In the genomic region with DNA sequence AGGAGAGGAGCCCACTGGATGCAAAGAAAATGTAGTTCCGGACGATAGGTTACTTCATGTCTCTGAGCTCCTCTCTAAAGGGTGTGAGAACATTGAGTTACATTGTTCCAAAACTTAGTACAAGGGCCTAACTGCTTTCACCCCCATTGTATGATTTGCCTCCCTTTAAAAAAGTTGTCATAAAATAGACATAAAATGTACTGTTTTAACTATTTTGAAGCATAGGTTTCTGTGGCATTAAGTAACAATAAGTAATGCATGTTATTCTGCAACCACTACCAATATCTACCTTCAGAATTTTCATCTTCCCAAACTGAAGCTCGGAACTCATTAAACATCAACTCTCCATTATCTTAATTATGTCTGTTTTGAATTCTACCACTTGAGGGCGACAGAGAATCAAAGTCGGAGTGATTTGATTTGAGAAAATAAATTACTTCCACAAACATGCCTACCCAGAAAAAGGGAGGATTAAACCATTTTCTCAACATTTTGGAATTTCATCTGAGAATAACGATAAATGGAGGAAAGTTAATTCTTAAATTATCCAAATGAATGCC, we compare ENCODE assay signal across 8 cellular contexts. TPM values are rescaled to one million over a fixed set of nuclear protein-coding genes. Genes with fewer than 3 reads are reported as not detected.
DNase-seq lines count a peak whose midpoint lies in the region; ATAC-seq and TF ChIP-seq lines count a peak whose summit lies in the region.

No MANE protein-coding gene starts in this region.

- H3K79me2 ChIP-seq in neural progenitor cell (ENCODE audit: low read depth) = no peaks in the 10 kb centered on the region

- H3K4me3 ChIP-seq in left ventricle myocardium inferior (no peak overlapping the region), right cardiac atrium (ENCODE audit: low read length) (no peak overlapping the region), neural progenitor cell (no peak overlapping the region)

- TF ChIP-seq CTCF in left ventricle myocardium inferior (IDR thresholded peaks at IDR 0.05; ENCODE audit: borderline replicate concordance) (peak; percentile 75), neural progenitor cell (IDR thresholded peaks at IDR 0.05) (peak; percentile 80)

- H3K9me3 Mint-ChIP-seq in neural progenitor cell = no peaks in the 10 kb centered on the region

- no peak overlapping the region for H2AFZ ChIP-seq in neural progenitor cell (replicated peaks)

- H3K27me3 ChIP-seq in left ventricle myocardium inferior (ENCODE audit: low read depth) = peaks cover 77% of the 10 kb centered on the region
- H3K27me3 ChIP-seq in right cardiac atrium (ENCODE audit: control insufficient read depth, insufficient read depth) = no peaks in the 10 kb centered on the region
- peaks cover 51% of the 10 kb centered on the region for H3K27me3 ChIP-seq in neural progenitor cell

- H3K4me1 ChIP-seq in left ventricle myocardium inferior = peaks cover 10% of the 10 kb centered on the region
- H3K4me1 ChIP-seq in right cardiac atrium (ENCODE audit: control insufficient read depth, insufficient read depth, low read length) = no peaks in the 10 kb centered on the region
- peaks cover 3% of the 10 kb centered on the region for H3K4me1 ChIP-seq in neural progenitor cell

- 32% methylated on average over 6 of the region's 6 CpGs for WGBS in right cardiac atrium

- H3K4me2 ChIP-seq in neural progenitor cell = no peak overlapping the region

- no peaks in the 10 kb centered on the region for H3K36me3 Mint-ChIP-seq in neural progenitor cell

- DNase-seq in left ventricle myocardium inferior (no peak), right cardiac atrium (no peak), NCI-H345 treated with DMSO at 0.1 percent for 48 hours (lab: John Stamatoyannopoulos, UW; ENCODE audit: unreplicated experiment) (peak; percentile 23), cerebellar cortex (ENCODE audit: low spot score) (peak; percentile 66), neural progenitor cell (ENCODE audit: low spot score) (peak; percentile 49), ureter (ENCODE audit: low spot score) (no peak)
- no peak for DNase-seq in stimulated activated naive CD8-positive, alpha-beta T cell treated with anti-CD3 and anti-CD28 coated beads, Interleukin-15, Interleukin-2, amounts not matched to agents 100 U/mL and 50 U/mL, for 24 hours

- peaks cover 9% of the 10 kb centered on the region for H3K4me1 Mint-ChIP-seq in neural progenitor cell

- H4K20me1 ChIP-seq in neural progenitor cell (ENCODE audit: low read depth) = no peaks in the 10 kb centered on the region

- H3K4me3 Mint-ChIP-seq in neural progenitor cell = no peak overlapping the region

- H3K27ac ChIP-seq in left ventricle myocardium inferior (replicated peaks) (no peak overlapping the region), right cardiac atrium (ENCODE audit: low read length) (no peak overlapping the region), neural progenitor cell (no peak overlapping the region)

- no peak overlapping the region for H3K9ac ChIP-seq in neural progenitor cell

- H3K27ac Mint-ChIP-seq in neural progenitor cell = no peak overlapping the region

- peaks cover 35% of the 10 kb centered on the region for H3K27me3 Mint-ChIP-seq in neural progenitor cell (ENCODE audit: insufficient read depth, low read depth)

- intact Hi-C loops in left ventricle myocardium inferior (cut with micrococcal nuclease) (loop anchor here (1.0 kb wide), 1 partner anchor 1288 kb away; no protein-coding TSS in a partner anchor), right cardiac atrium (cut with DNase I) (no loop called here)

- H3K9me3 ChIP-seq in left ventricle myocardium inferior (replicated peaks) = no peaks in the 10 kb centered on the region
- H3K9me3 ChIP-seq in right cardiac atrium (ENCODE audit: control insufficient read depth, low read length) = no peaks in the 10 kb centered on the region
- H3K9me3 ChIP-seq in neural progenitor cell (ENCODE audit: low read depth) = no peaks in the 10 kb centered on the region

- H3F3A ChIP-seq in neural progenitor cell (ENCODE audit: low read depth) = no peaks in the 10 kb centered on the region

- no peak for ATAC-seq in right cardiac atrium
- ATAC-seq in GM21381 (IDR thresholded peaks at IDR 0.05; ENCODE audit: unreplicated experiment) = no peak
- no peak for ATAC-seq in stimulated activated naive CD8-positive, alpha-beta T cell treated with anti-CD3 and anti-CD28 coated beads, Interleukin-15, Interleukin-2, amounts not matched to agents 100 U/mL and 50 U/mL, for 24 hours

- H3K36me3 ChIP-seq in left ventricle myocardium inferior = no peaks in the 10 kb centered on the region
- no peaks in the 10 kb centered on the region for H3K36me3 ChIP-seq in neural progenitor cell

RNA-seq across cellular contexts. Expression of a gene that starts 2.7 kb away (rescaled TPM):
- not detected for total RNA-seq in left ventricle myocardium inferior
- under 1 TPM in 1 of 4 donors, not detected in 3; 0.25 TPM for total RNA-seq in right cardiac atrium
- polyA plus RNA-seq in right cardiac atrium = 0.14 TPM
- 0.69 TPM in 1 of 2 replicates, not detected in the other for total RNA-seq in neural progenitor cell (ENCODE audit: low replicate concordance)
- total RNA-seq in ureter = not detected

RNA-seq across cellular contexts. Expression of a gene that starts 18.1 kb away (rescaled TPM):
- total RNA-seq in left ventricle myocardium inferior (not detected), right cardiac atrium (not detected), neural progenitor cell (ENCODE audit: low replicate concordance) (not detected in 2 replicates), ureter (not detected)
- polyA plus RNA-seq in right cardiac atrium = not detected

RNA-seq across cellular contexts. Expression of a gene that starts 30.1 kb away (rescaled TPM):
- total RNA-seq in left ventricle myocardium inferior (60.8 TPM), right cardiac atrium (100 to 1,000 TPM in 1 of 4 donors, 10 to 100 TPM in 3; 90.6 to 212 (median 97.5) TPM), neural progenitor cell (ENCODE audit: low replicate concordance) (22.0 and 29.0 TPM in 2 replicates), ureter (445 TPM)
- polyA plus RNA-seq in right cardiac atrium = 117 TPM

Comparison
In these comparisons a context has a peak if more than half of its experiments do, and no peak if none do; other contexts are left out.
1. DNase-seq: peak in NCI-H345 treated with DMSO at 0.1 percent for 48 hours (single experiment), cerebellar cortex (single experiment) and neural progenitor cell (single experiment); none in left ventricle myocardium inferior (single experiment), right cardiac atrium (0 of 3), ureter (single experiment) and stimulated activated naive CD8-positive, alpha-beta T cell treated with anti-CD3 and anti-CD28 coated beads, Interleukin-15, Interleukin-2, amounts not matched to agents 100 U/mL and 50 U/mL, for 24 hours (single experiment).